Comparison of ENCODE assay signal across 22 cellular contexts in genomic region chr2:192373244-192373643, GRCh38.
"Had no signal": no experiment of that assay in that cellular context is flagged by ENCODE, and none has a peak within 500 bp of the region (broad histone marks: within the 10 kb centered on the region; RNA-seq: fewer than 3 reads in every experiment).

No MANE protein-coding gene starts in this region.

- DNase-seq: KBM-7, MV-4-11, NCI-H1048, NCI-H1105, NCI-H1417, NCI-H1436 treated with DMSO at 0.1 percent for 48 hours, NCI-H1694, NCI-H187 treated with DMSO at 0.1 percent for 48 hours, NCI-H2029 treated with DMSO at 0.1 percent for 48 hours, NCI-H2171 treated with DMSO at 0.1 percent for 48 hours, NCI-H345, NCI-H446 treated with DMSO at 0.1 percent for 48 hours, NCI-H510A treated with DMSO at 0.1 percent for 48 hours, NCI-H526 treated with DMSO at 0.1 percent for 48 hours, NCI-H748 treated with DMSO at 0.1 percent for 48 hours, Right ventricle myocardium superior, RPMI8226, SIG-M5, SK-N-SH had no signal

- H3K9me3 ChIP-seq: SK-N-SH had no signal

- H3K4me2 ChIP-seq: SK-N-SH had no signal

- H3K27ac ChIP-seq: HL-60 had no signal

- H3K9ac ChIP-seq: SK-N-SH had no signal

- FAIRE-seq: HTR-8/SVneo, RCC 7860 had no signal
